ENCODE assay signal across 8 cellular contexts in genomic region chr1:167601442-167602380, GRCh38. TPM values are rescaled to one million over a fixed set of nuclear protein-coding genes. Genes with fewer than 3 reads are reported as not detected.
DNase-seq lines count a peak whose midpoint lies in the region; ATAC-seq, FAIRE-seq and TF ChIP-seq lines count a peak whose summit lies in the region.

No MANE protein-coding gene starts in this region.

- in situ Hi-C loops in Panc1 (cut with HindIII; ENCODE audit: low pct_unique_long_range_greater_than_20kb, low sequenced_read_pairs), result no loop called here

- TF ChIP-seq CTCF in Panc1 (IDR thresholded peaks at IDR 0.05) (no peak), sigmoid colon (IDR thresholded peaks at IDR 0.05) (no peak)

- H3K4me1 ChIP-seq in Panc1 (ENCODE audit: control insufficient read depth, insufficient read depth, low read length), result peaks cover 7% of the 10 kb centered on the region; the same call in 1 of the 2 replicates
- H3K4me1 ChIP-seq in sigmoid colon, result peaks cover 0 to 18% (median 14%) of the 10 kb centered on the region in 4 donors

- TF ChIP-seq EP300 in sigmoid colon (IDR thresholded peaks at IDR 0.05), result no peak

- ATAC-seq in Panc1 (0 out of 2 replicates have a peak, but pooled peaks have one; percentile 13), GM21528 (IDR thresholded peaks at IDR 0.05; ENCODE audit: low FRiP score, unreplicated experiment) (no peak), GM18870 (IDR thresholded peaks at IDR 0.05; ENCODE audit: unreplicated experiment) (no peak)

- no TSS peak for BruUV-seq in Panc1 (replicated peaks; lab: Mats Ljungman, UMichigan)

- no peaks in the 10 kb centered on the region for H3K27me3 ChIP-seq in Panc1 (ENCODE audit: control insufficient read depth, insufficient read depth, low read length)
- H3K27me3 ChIP-seq in sigmoid colon, result no peaks in the 10 kb centered on the region

- intact Hi-C loops in Panc1 (cut with micrococcal nuclease; ENCODE audit: unreplicated experiment) (no loop called here), sigmoid colon (cut with DNase I) (loop anchor here (1.0 to 5.0 kb wide), 2 partner anchors 85 to 336 kb away; partner anchors contain the start of genes DCAF6 and MPC2)

- CTCF ChIA-PET in Panc1 (lab: Charles Lee), result interaction anchor here (0.9 kb wide), 1 partner anchor 86 kb away, joined by 3 read pairs; no protein-coding TSS in a partner anchor

- POLR2A ChIA-PET in Panc1 (lab: Charles Lee), result no interaction called here

- DNase-seq in GM19239 (ENCODE audit: insufficient read length, low spot score) (no peak), Panc1 (ENCODE audit: low read depth, low spot score) (no peak), fibroblast of peridontal ligament (ENCODE audit: extremely low read depth) (peak; percentile 19), sigmoid colon (peak; percentile 72), HT-29 (ENCODE audit: low spot score) (no peak), retina (no peak)

- TF ChIP-seq POLR2A in sigmoid colon (IDR thresholded peaks at IDR 0.05), result no peak

- no peak overlapping the region for H3K27ac ChIP-seq in Panc1 (ENCODE audit: low read length)
- H3K27ac ChIP-seq in sigmoid colon, result peak overlapping the region; percentile 19 to 45 (median 33)

- H3K4me3 ChIP-seq in Panc1 (ENCODE audit: low read depth in 2 of 2, low read length in 2 of 2) (no peak overlapping the region), sigmoid colon (no peak overlapping the region)

- H3K36me3 ChIP-seq in Panc1 (ENCODE audit: control insufficient read depth, insufficient read depth, low read length) (no peaks in the 10 kb centered on the region), sigmoid colon (no peaks in the 10 kb centered on the region)

- FAIRE-seq in GM19239 (lab: Jason Lieb, UNC), result peak; percentile 28

- WGBS in sigmoid colon, 2 donors, result 31 to 38% methylated on average over 8 of the region's 8 CpGs

- H3K9me3 ChIP-seq in Panc1 (ENCODE audit: control insufficient read depth, insufficient read depth, low read depth, low read length), result no peaks in the 10 kb centered on the region
- peaks cover 0 to under 1% (median 0%) of the 10 kb centered on the region in 4 donors for H3K9me3 ChIP-seq in sigmoid colon

RNA-seq across cellular contexts. Expression of gene RCSD1, which starts 28.3 kb away (rescaled TPM):
- 1.4 TPM for total RNA-seq in Panc1 (2021; ENCODE audit: unreplicated experiment)
- 1.3 TPM for polyA plus RNA-seq in Panc1 (2012; ENCODE audit: insufficient read length)
- 10 to 100 TPM in 1 of 4 donors, 1 to 10 TPM in 3; 8.0 to 19.6 (median 9.6) TPM for total RNA-seq in sigmoid colon
- polyA plus RNA-seq in sigmoid colon, result 10 to 100 TPM in 2 of 3 donors, 1 to 10 TPM in 1; 7.8 to 52.9 (median 10.6) TPM
- not detected in 2 replicates for total RNA-seq in HT-29 (2014; rRNA removed; shearing (Covaris generic))

RNA-seq across cellular contexts. Expression of gene CREG1, which starts 48.1 kb away (rescaled TPM):
- total RNA-seq in Panc1 (2021; ENCODE audit: unreplicated experiment), result 25.9 TPM
- polyA plus RNA-seq in Panc1 (2012; ENCODE audit: insufficient read length), result 12.3 TPM
- 100 to 1,000 TPM; 139 to 180 (median 168) TPM for total RNA-seq in sigmoid colon
- 10 to 100 TPM; 48.0 to 99.4 (median 55.9) TPM for polyA plus RNA-seq in sigmoid colon
- 27.4 and 31.9 TPM in 2 replicates for total RNA-seq in HT-29 (2014; rRNA removed; shearing (Covaris generic))

Comparison
In these comparisons a context has a peak if more than half of its experiments do, and no peak if none do; other contexts are left out.
1. DNase-seq: peak in fibroblast of peridontal ligament (single experiment) and sigmoid colon (single experiment); none in GM19239 (single experiment), Panc1 (single experiment), HT-29 (single experiment) and retina (single experiment).